ENCODE assay signal across 1 cellular context in the genomic region with DNA sequence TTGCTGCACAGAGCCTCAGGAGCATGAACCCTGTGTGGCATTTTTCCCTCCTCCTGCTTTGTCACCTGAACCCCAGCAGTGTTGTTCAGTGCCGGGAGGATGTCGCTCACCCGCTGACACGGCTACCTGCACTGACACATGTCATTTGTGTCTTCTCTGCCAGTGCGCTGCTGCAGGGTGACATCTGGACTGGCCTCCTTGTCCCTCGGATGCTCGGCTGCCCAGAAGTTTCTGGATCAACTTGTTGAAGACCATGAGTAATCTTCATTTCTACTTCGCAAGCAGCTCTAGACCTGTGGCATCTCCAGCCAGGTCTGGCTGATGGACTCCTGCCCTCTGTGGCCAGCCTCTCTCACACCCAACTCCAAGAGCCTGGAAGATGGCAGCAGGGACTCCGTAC.
TF ChIP-seq lines count a peak whose summit lies in the region.

No MANE protein-coding gene starts in this region.

TF ChIP-seq in IMR-90, 13 proteins besides CTCF, POLR2A, EP300 and RAD21 (continued from another document):
- TF ChIP-seq, protein P1, sequence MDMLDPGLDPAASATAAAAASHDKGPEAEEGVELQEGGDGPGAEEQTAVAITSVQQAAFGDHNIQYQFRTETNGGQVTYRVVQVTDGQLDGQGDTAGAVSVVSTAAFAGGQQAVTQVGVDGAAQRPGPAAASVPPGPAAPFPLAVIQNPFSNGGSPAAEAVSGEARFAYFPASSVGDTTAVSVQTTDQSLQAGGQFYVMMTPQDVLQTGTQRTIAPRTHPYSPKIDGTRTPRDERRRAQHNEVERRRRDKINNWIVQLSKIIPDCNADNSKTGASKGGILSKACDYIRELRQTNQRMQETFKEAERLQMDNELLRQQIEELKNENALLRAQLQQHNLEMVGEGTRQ (IDR thresholded peaks at IDR 0.05; ENCODE audit: low read depth, low read length): no peak
